1 cellular context compared by ENCODE assay signal in genomic region chr6:17393335-17394191, GRCh38.
TF ChIP-seq lines count a peak whose summit lies in the region.

Gene CAP2 (plus strand): TSS chr6:17393595. CDS start chr6:17421556, 27,961 bp downstream.

TF ChIP-seq in HEK293, 187 proteins besides CTCF, POLR2A, EP300 and RAD21 (continued from another document and continues in another):
- TF ChIP-seq ZBTB11 (tag by site-specific recombination; conservative IDR thresholded peaks at IDR 0.05; ENCODE audit: low read depth) = peak; percentile 59
- TF ChIP-seq ZNF510 (tag by site-specific recombination; IDR thresholded peaks at IDR 0.05; ENCODE audit: insufficient replicate concordance) = no peak
- TF ChIP-seq FEZF1 (tag by site-specific recombination; IDR thresholded peaks at IDR 0.05) = 0 out of 2 replicates have a peak, but pooled peaks have one; percentile 8
- TF ChIP-seq KLF16 (tag by site-specific recombination; IDR thresholded peaks at IDR 0.05) = no peak
- TF ChIP-seq ZNF211 (tag by site-specific recombination; IDR thresholded peaks at IDR 0.05; ENCODE audit: low read depth) = no peak
- peak; percentile 83 for TF ChIP-seq WT1 (tag by site-specific recombination; IDR thresholded peaks at IDR 0.05)
- TF ChIP-seq SALL2 (tag by site-specific recombination; IDR thresholded peaks at IDR 0.05; ENCODE audit: borderline replicate concordance) = no peak
- TF ChIP-seq TCF7L2 (IDR thresholded peaks at IDR 0.05; ENCODE audit: borderline replicate concordance, low read depth, low read length) = no peak
- TF ChIP-seq TSHZ1 (tag by site-specific recombination; IDR thresholded peaks at IDR 0.05; ENCODE audit: borderline replicate concordance) = no peak
- TF ChIP-seq ZNF843 (tag by site-specific recombination; IDR thresholded peaks at IDR 0.05) = peak; percentile 33; the same call in 1 of the 2 replicates
- TF ChIP-seq ZNF701 (tag by site-specific recombination; IDR thresholded peaks at IDR 0.05) = no peak
- no peak for TF ChIP-seq ZNF488 (tag by site-specific recombination; IDR thresholded peaks at IDR 0.05)
- no peak for TF ChIP-seq ZNF548 (tag by site-specific recombination; IDR thresholded peaks at IDR 0.05)
- TF ChIP-seq ZNF433 (tag by site-specific recombination; IDR thresholded peaks at IDR 0.05; ENCODE audit: low read depth) = no peak
- peak; percentile 83 for TF ChIP-seq PRDM10 (tag by site-specific recombination; IDR thresholded peaks at IDR 0.05)
- TF ChIP-seq ZSCAN16 (tag by site-specific recombination; IDR thresholded peaks at IDR 0.05) = 0 out of 2 replicates have a peak, but pooled peaks have one; percentile 45
- TF ChIP-seq ZNF19 (tag by site-specific recombination; IDR thresholded peaks at IDR 0.05; ENCODE audit: low read depth) = no peak
- TF ChIP-seq ZNF792 (tag by site-specific recombination; IDR thresholded peaks at IDR 0.05) = no peak
- TF ChIP-seq ZSCAN4 (tag by site-specific recombination; IDR thresholded peaks at IDR 0.05) = no peak
- TF ChIP-seq ZNF768 (tag by site-specific recombination; IDR thresholded peaks at IDR 0.05) = no peak
- TF ChIP-seq ZNF341 (tag by site-specific recombination; IDR thresholded peaks at IDR 0.05; ENCODE audit: low read depth) = peak; percentile 86
- TF ChIP-seq ATF2 (tag by site-specific recombination; IDR thresholded peaks at IDR 0.05; ENCODE audit: low read depth) = no peak
- TF ChIP-seq ZNF280D (tag by site-specific recombination; IDR thresholded peaks at IDR 0.05) = 0 out of 2 replicates have a peak, but pooled peaks have one; percentile 28
- TF ChIP-seq IKZF3 (tag by site-specific recombination; IDR thresholded peaks at IDR 0.05) = peak; percentile 8; the same call in 1 of the 2 replicates
- no peak for TF ChIP-seq ZNF529 (tag by site-specific recombination; IDR thresholded peaks at IDR 0.05; ENCODE audit: insufficient replicate concordance)
- no peak for TF ChIP-seq ZNF558 (tag by site-specific recombination; IDR thresholded peaks at IDR 0.05)
- peak; percentile 56; the same call in 1 of the 2 replicates for TF ChIP-seq ZEB2 (tag by site-specific recombination; IDR thresholded peaks at IDR 0.05)
- no peak for TF ChIP-seq ZNF549 (tag by site-specific recombination; IDR thresholded peaks at IDR 0.05)
- peak; percentile 62 for TF ChIP-seq ZBTB20 (tag by site-specific recombination; IDR thresholded peaks at IDR 0.05)
- TF ChIP-seq ZNF16 (tag by site-specific recombination; IDR thresholded peaks at IDR 0.05; ENCODE audit: low read depth) = no peak
- TF ChIP-seq ZNF324 (tag by site-specific recombination; IDR thresholded peaks at IDR 0.05) = no peak
- no peak for TF ChIP-seq BCL6B (tag by site-specific recombination; IDR thresholded peaks at IDR 0.05)
- no peak for TF ChIP-seq ZNF639 (tag by site-specific recombination; IDR thresholded peaks at IDR 0.05)
- TF ChIP-seq REPIN1 (tag by site-specific recombination; IDR thresholded peaks at IDR 0.05; ENCODE audit: low read depth) = 0 out of 2 replicates have a peak, but pooled peaks have one; percentile 42
- no peak for TF ChIP-seq ZNF571 (tag by site-specific recombination; IDR thresholded peaks at IDR 0.05)
- peak; percentile 88; the same call in 1 of the 2 replicates for TF ChIP-seq MZF1 (tag by site-specific recombination; IDR thresholded peaks at IDR 0.05; ENCODE audit: borderline replicate concordance)
